8 cellular contexts compared by ENCODE assay signal in genomic region chr9:121566401-121567141, GRCh38.
DNase-seq lines count a peak whose midpoint lies in the region; ATAC-seq and TF ChIP-seq lines count a peak whose summit lies in the region.

No MANE protein-coding gene starts in this region.

- no peak overlapping the region for H3K9ac ChIP-seq in Karpas-422 (ENCODE audit: low read length)

- H2AFZ ChIP-seq in Karpas-422 (ENCODE audit: low read length) = no peak overlapping the region

- 78 to 83% methylated on average over 21 of the region's 21 CpGs for WGBS in lung, 2 donors

- H3K27me3 ChIP-seq in lung (ENCODE audit: control insufficient read depth, insufficient read depth) (no peaks in the 10 kb centered on the region), tibial artery (no peaks in the 10 kb centered on the region), Karpas-422 (ENCODE audit: low read length) (no peaks in the 10 kb centered on the region)

- H3K79me2 ChIP-seq in Karpas-422 (ENCODE audit: low read length) = no peaks in the 10 kb centered on the region

- no peak overlapping the region for H3K4me2 ChIP-seq in Karpas-422 (ENCODE audit: low read depth, low read length, poor library complexity, severe bottlenecking)

- H4K20me1 ChIP-seq in Karpas-422 (ENCODE audit: insufficient read depth, low read depth, low read length) = no peaks in the 10 kb centered on the region

- TF ChIP-seq CTCF in lung (IDR thresholded peaks at IDR 0.05; ENCODE audit: control extremely low read depth, extremely low read depth) (no peak), tibial artery (IDR thresholded peaks at IDR 0.05) (no peak)

- H3K9me3 ChIP-seq in lung (ENCODE audit: control insufficient read depth in 2 of 2, insufficient read depth in 1 of 2, low read length in 1 of 2) = no peaks in the 10 kb centered on the region
- no peaks in the 10 kb centered on the region for H3K9me3 ChIP-seq in tibial artery
- H3K9me3 ChIP-seq in Karpas-422 (ENCODE audit: low read length) = no peaks in the 10 kb centered on the region

- H3K36me3 ChIP-seq in lung (ENCODE audit: control insufficient read depth in 2 of 2, insufficient read depth in 2 of 2, low read length in 2 of 2) = no peaks in the 10 kb centered on the region
- H3K36me3 ChIP-seq in tibial artery = no peaks in the 10 kb centered on the region
- H3K36me3 ChIP-seq in Karpas-422 (ENCODE audit: insufficient read depth, low read length) = no peaks in the 10 kb centered on the region

- H3K9me2 ChIP-seq in Karpas-422 (replicated peaks; ENCODE audit: insufficient read depth, low read length) = no peaks in the 10 kb centered on the region

- H3K4me3 ChIP-seq in lung (no peak overlapping the region), tibial artery (peak overlapping the region; percentile 43 to 45), Karpas-422 (ENCODE audit: low read length) (no peak overlapping the region)

- intact Hi-C loops in tibial artery (cut with DNase I; ENCODE audit: low total_unique reads) = no loop called here

- DNase-seq in NCI-H226 = peak; percentile 61
- peak; percentile 27 for DNase-seq in dermis blood vessel endothelial cell
- no peak for DNase-seq in lung (ENCODE audit: low spot score)
- DNase-seq in tibial artery = peak; percentile 58 to 80
- DNase-seq in Karpas-422 = no peak

- peak overlapping the region in 1 of 2 donors; percentile 47 for H3K27ac ChIP-seq in lung (ENCODE audit: low read depth in 1 of 2, low read length in 1 of 2)
- H3K27ac ChIP-seq in tibial artery = peak overlapping the region; percentile 64 to 87
- no peak overlapping the region for H3K27ac ChIP-seq in Karpas-422 (ENCODE audit: low read length)

- H3K4me1 ChIP-seq in lung (ENCODE audit: control insufficient read depth in 2 of 2, insufficient read depth in 2 of 2, low read length in 2 of 2) = peaks cover 9 to 10% of the 10 kb centered on the region in 2 donors
- peaks cover 16 to 54% (median 41%) of the 10 kb centered on the region in 4 donors for H3K4me1 ChIP-seq in tibial artery
- no peaks in the 10 kb centered on the region for H3K4me1 ChIP-seq in Karpas-422 (ENCODE audit: low read length)

- ATAC-seq in lung (ENCODE audit: insufficient read depth, low FRiP score) (peak; percentile 19), esophagus mucosa (no peak), HG02623 (IDR thresholded peaks at IDR 0.05; ENCODE audit: unreplicated experiment) (no peak), HG03354 (IDR thresholded peaks at IDR 0.05; ENCODE audit: poor library complexity, severe bottlenecking, unreplicated experiment) (no peak)

Comparison
In these comparisons a context has a peak if more than half of its experiments do, and no peak if none do; other contexts are left out.
1. DNase-seq: peak in NCI-H226 (single experiment), dermis blood vessel endothelial cell (single experiment) and tibial artery (2 of 2); none in lung (single experiment) and Karpas-422 (single experiment).
2. H3K4me3 ChIP-seq: peak in tibial artery (2 of 2); none in lung (single experiment) and Karpas-422 (single experiment).